Comparison of ENCODE assay signal across 8 cellular contexts in genomic region chr18:69899154-69899923, GRCh38. TPM values are rescaled to one million over a fixed set of nuclear protein-coding genes. Genes with fewer than 3 reads are reported as not detected.
A peak's percentile ranks its signal among the peaks of the same experiment; 100 is the strongest.
DNase-seq lines count a peak whose midpoint lies in the region; ATAC-seq, FAIRE-seq and TF ChIP-seq lines count a peak whose summit lies in the region.
"Not testable (repeated sequence)": the region's sequence is repeated elsewhere in the genome, so short reads cannot be mapped to it uniquely, and the experiment has no call there.

No MANE protein-coding gene starts in this region.

- CTCF ChIA-PET in T-cell (lab: Charles Lee) (interaction anchor here (0.7 to 2.2 kb wide), 4 partner anchors 36 to 60 kb away, joined by 3 to 11 read pairs (median 4); no protein-coding TSS in a partner anchor), GM12878 (lab: Yijun Ruan, JAX) (interaction anchor here (0.8 to 2.1 kb wide), 8 partner anchors 14 to 126 kb away, joined by 3 to 10 read pairs (median 6); no protein-coding TSS in a partner anchor)
- CTCF ChIA-PET in activated naive CD4-positive, alpha-beta T cell treated with anti-CD3 and anti-CD28 coated beads, Interleukin-2, amount 10 ng/mL, durations not matched to agents 7 days and 5 days (lab: Charles Lee) = interaction anchor here (1.0 to 1.9 kb wide), 5 partner anchors 10 to 59 kb away, joined by 4 to 8 read pairs (median 5); no protein-coding TSS in a partner anchor

- intact Hi-C loops in activated CD4-positive, alpha-beta T cell treated with anti-CD3 and anti-CD28 coated beads, Interleukin-2, amount 10 ng/mL, durations not matched to agents 24 days and 14 days (cut with micrococcal nuclease) = loop anchor here (2.0 to 10.0 kb wide), 2 partner anchors 15 to 295 kb away; no protein-coding TSS in a partner anchor
- intact Hi-C loops in GM12878 (cut with micrococcal nuclease; ENCODE audit: unreplicated experiment) = loop anchor here (5.0 kb wide), 2 partner anchors 173 to 293 kb away; no protein-coding TSS in a partner anchor
- intact Hi-C loops in natural killer cell (cut with micrococcal nuclease) = not testable (repeated sequence)

- peaks cover 43 to 74% (median 72%) of the 10 kb centered on the region in 3 donors for H3K4me1 Mint-ChIP-seq in T-cell
- H3K4me1 Mint-ChIP-seq in activated CD4-positive, alpha-beta T cell treated with anti-CD3 and anti-CD28 coated beads, Interleukin-2, amount 10 ng/mL, durations not matched to agents 24 days and 14 days = peaks cover 56% of the 10 kb centered on the region
- peaks cover 86% of the 10 kb centered on the region for H3K4me1 Mint-ChIP-seq in activated T-cell treated with anti-CD3 and anti-CD28 coated beads, Interleukin-2, amount 50 U/mL, for 24 hours (ENCODE audit: low read depth)
- H3K4me1 Mint-ChIP-seq in activated naive CD4-positive, alpha-beta T cell treated with anti-CD3 and anti-CD28 coated beads, Interleukin-2, amount 10 ng/mL, durations not matched to agents 7 days and 5 days = peaks cover 52% of the 10 kb centered on the region
- H3K4me1 Mint-ChIP-seq in natural killer cell = peaks cover 63 to 74% of the 10 kb centered on the region in 2 donors
- H3K4me1 Mint-ChIP-seq in stimulated activated naive CD8-positive, alpha-beta T cell treated with anti-CD3 and anti-CD28 coated beads, Interleukin-15, amount 100 ng/mL, for 72 hours = peaks cover 64% of the 10 kb centered on the region

- SMC1A ChIA-PET in GM12878 (lab: Charles Lee; ENCODE audit: uncharacterized antibody, unreplicated experiment) = interaction anchor here (0.6 to 3.0 kb wide), 23 partner anchors 9 to 295 kb away, joined by 3 to 33 read pairs (median 4); no protein-coding TSS in a partner anchor

- not testable (repeated sequence) for TF ChIP-seq EP300 in GM12878 (IDR thresholded peaks at IDR 0.05; ENCODE audit: borderline replicate concordance in 1 of 2, control insufficient read depth in 1 of 2, low read depth in 2 of 2, low read length in 2 of 2)

- not testable (repeated sequence) for H3K9me3 Mint-ChIP-seq in T-cell; activated CD4-positive, alpha-beta T cell treated with anti-CD3 and anti-CD28 coated beads, Interleukin-2, amount 10 ng/mL, durations not matched to agents 24 days and 14 days; activated T-cell treated with anti-CD3 and anti-CD28 coated beads, Interleukin-2, amount 50 U/mL, for 24 hours; activated naive CD4-positive, alpha-beta T cell treated with anti-CD3 and anti-CD28 coated beads, Interleukin-2, amount 10 ng/mL, durations not matched to agents 7 days and 5 days; natural killer cell; stimulated activated naive CD8-positive, alpha-beta T cell treated with anti-CD3 and anti-CD28 coated beads, Interleukin-15, amount 100 ng/mL, for 72 hours

- not testable (repeated sequence) for TF ChIP-seq POLR2A in GM12878 (IDR thresholded peaks at IDR 0.05; ENCODE audit: low read depth, low read length)

- H3K27ac ChIP-seq in GM12878 (ENCODE audit: control insufficient read depth, insufficient read depth) = not testable (repeated sequence)

- TF ChIP-seq CTCF in GM12878 (IDR thresholded peaks at IDR 0.05 in 2 of 3, conservative IDR thresholded peaks at IDR 0.05 in 1 of 3; ENCODE audit: control insufficient read depth in 2 of 3, extremely low read depth in 1 of 3, insufficient read depth in 1 of 3, low read depth in 3 of 3, low read length in 3 of 3); natural killer cell (IDR thresholded peaks at IDR 0.05): not testable (repeated sequence)

- H2AFZ ChIP-seq in GM12878 (ENCODE audit: control insufficient read depth, low read depth, low read length) = not testable (repeated sequence)

- H3K9ac ChIP-seq in GM12878 (ENCODE audit: control insufficient read depth, insufficient read depth, low read length) = not testable (repeated sequence)

- in situ Hi-C loops in GM12878 (cut with MboI) = not testable (repeated sequence)

- peaks cover 31% of the 10 kb centered on the region for H3K4me1 ChIP-seq in GM12878 (ENCODE audit: control insufficient read depth, insufficient read depth, low read length)

- H3K4me3 Mint-ChIP-seq in T-cell (peak overlapping the region; percentile 40 to 55 (median 51)), natural killer cell (peak overlapping the region; percentile 94)
- peak overlapping the region; percentile 56 for H3K4me3 Mint-ChIP-seq in activated CD4-positive, alpha-beta T cell treated with anti-CD3 and anti-CD28 coated beads, Interleukin-2, amount 10 ng/mL, durations not matched to agents 24 days and 14 days
- peak overlapping the region; percentile 59 for H3K4me3 Mint-ChIP-seq in activated T-cell treated with anti-CD3 and anti-CD28 coated beads, Interleukin-2, amount 50 U/mL, for 24 hours
- not testable (repeated sequence) for H3K4me3 Mint-ChIP-seq in activated naive CD4-positive, alpha-beta T cell treated with anti-CD3 and anti-CD28 coated beads, Interleukin-2, amount 10 ng/mL, durations not matched to agents 7 days and 5 days
- H3K4me3 Mint-ChIP-seq in stimulated activated naive CD8-positive, alpha-beta T cell treated with anti-CD3 and anti-CD28 coated beads, Interleukin-15, amount 100 ng/mL, for 72 hours = peak overlapping the region; percentile 63 to 74

- TF ChIP-seq RAD21 in GM12878 (IDR thresholded peaks at IDR 0.05; ENCODE audit: insufficient read depth, low read depth, low read length) = not testable (repeated sequence)

- peaks cover 6 to 14% of the 10 kb centered on the region in 2 experiments for H3K36me3 ChIP-seq in GM12878 (ENCODE audit: control insufficient read depth in 2 of 2, insufficient read depth in 2 of 2, low read length in 1 of 2)

- H3K4me3 ChIP-seq in GM12878 = not testable (repeated sequence)

- not testable (repeated sequence) for H4K20me1 ChIP-seq in GM12878 (ENCODE audit: control insufficient read depth, insufficient read depth)

- peak overlapping the region; percentile 89 to 96 for H3K27ac Mint-ChIP-seq in T-cell
- peak overlapping the region; percentile 85 for H3K27ac Mint-ChIP-seq in activated CD4-positive, alpha-beta T cell treated with anti-CD3 and anti-CD28 coated beads, Interleukin-2, amount 10 ng/mL, durations not matched to agents 24 days and 14 days
- H3K27ac Mint-ChIP-seq in activated T-cell treated with anti-CD3 and anti-CD28 coated beads, Interleukin-2, amount 50 U/mL, for 24 hours = peak overlapping the region; percentile 95
- H3K27ac Mint-ChIP-seq in activated naive CD4-positive, alpha-beta T cell treated with anti-CD3 and anti-CD28 coated beads, Interleukin-2, amount 10 ng/mL, durations not matched to agents 7 days and 5 days = peak overlapping the region; percentile 72
- peak overlapping the region; percentile 75 to 93 for H3K27ac Mint-ChIP-seq in natural killer cell
- H3K27ac Mint-ChIP-seq in stimulated activated naive CD8-positive, alpha-beta T cell treated with anti-CD3 and anti-CD28 coated beads, Interleukin-15, amount 100 ng/mL, for 72 hours = peak overlapping the region; percentile 37 to 72

- DNase-seq in GM18507 (ENCODE audit: extremely low spot score, insufficient read length, low read depth); T-cell; activated T-cell treated with anti-CD3 and anti-CD28 coated beads, Interleukin-2, amount 50 U/mL, for 24 hours; activated naive CD4-positive, alpha-beta T cell treated with anti-CD3 and anti-CD28 coated beads, Interleukin-2, amount 10 ng/mL, durations not matched to agents 7 days and 5 days; GM12878 (ENCODE audit: low read depth, low spot score); natural killer cell; stimulated activated naive CD8-positive, alpha-beta T cell treated with anti-CD3 and anti-CD28 coated beads, Interleukin-15, amount 100 ng/mL, for 72 hours: not testable (repeated sequence)
- DNase-seq in activated CD4-positive, alpha-beta T cell treated with anti-CD3 and anti-CD28 coated beads, Interleukin-2, amount 10 ng/mL, durations not matched to agents 24 days and 14 days = peak; percentile 61

- POLR2A ChIA-PET in T-cell (lab: Charles Lee) (interaction anchor here (0.6 to 0.8 kb wide), 3 partner anchors 33 to 313 kb away, joined by 3 read pairs; no protein-coding TSS in a partner anchor), GM12878 (lab: Charles Lee) (interaction anchor here (0.7 to 2.5 kb wide), 6 partner anchors 14 to 81 kb away, joined by 3 to 9 read pairs (median 6); no protein-coding TSS in a partner anchor)

- not testable (repeated sequence) for H3K9me3 ChIP-seq in GM12878 (replicated peaks; ENCODE audit: control insufficient read depth, insufficient read depth, low read length)

- H3K27me3 Mint-ChIP-seq in T-cell; activated CD4-positive, alpha-beta T cell treated with anti-CD3 and anti-CD28 coated beads, Interleukin-2, amount 10 ng/mL, durations not matched to agents 24 days and 14 days; activated T-cell treated with anti-CD3 and anti-CD28 coated beads, Interleukin-2, amount 50 U/mL, for 24 hours; activated naive CD4-positive, alpha-beta T cell treated with anti-CD3 and anti-CD28 coated beads, Interleukin-2, amount 10 ng/mL, durations not matched to agents 7 days and 5 days; natural killer cell (ENCODE audit: low read depth in 2 of 2); stimulated activated naive CD8-positive, alpha-beta T cell treated with anti-CD3 and anti-CD28 coated beads, Interleukin-15, amount 100 ng/mL, for 72 hours: not testable (repeated sequence)

- not testable (repeated sequence) for H3K4me2 ChIP-seq in GM12878 (ENCODE audit: control insufficient read depth, insufficient read depth)

- peak; percentile 26 for FAIRE-seq in GM18507 (lab: Jason Lieb, UNC)
- not testable (repeated sequence) for FAIRE-seq in GM12878 (lab: Jason Lieb, UNC)

- BruUV-seq in GM12878 (replicated peaks; lab: Mats Ljungman, UMichigan) = not testable (repeated sequence)

- H3K27me3 ChIP-seq in GM12878 (replicated peaks in 1 of 2; ENCODE audit: control insufficient read depth in 2 of 2, insufficient read depth in 2 of 2, low read length in 1 of 2) = not testable (repeated sequence)

- H3K36me3 Mint-ChIP-seq in T-cell = peaks cover 39% of the 10 kb centered on the region
- H3K36me3 Mint-ChIP-seq in activated CD4-positive, alpha-beta T cell treated with anti-CD3 and anti-CD28 coated beads, Interleukin-2, amount 10 ng/mL, durations not matched to agents 24 days and 14 days (ENCODE audit: low read depth) = peaks cover 62% of the 10 kb centered on the region
- H3K36me3 Mint-ChIP-seq in activated T-cell treated with anti-CD3 and anti-CD28 coated beads, Interleukin-2, amount 50 U/mL, for 24 hours (ENCODE audit: low read depth) = peaks cover 89% of the 10 kb centered on the region
- H3K36me3 Mint-ChIP-seq in activated naive CD4-positive, alpha-beta T cell treated with anti-CD3 and anti-CD28 coated beads, Interleukin-2, amount 10 ng/mL, durations not matched to agents 7 days and 5 days = peaks cover 58% of the 10 kb centered on the region
- H3K36me3 Mint-ChIP-seq in natural killer cell = not testable (repeated sequence)

- RAD21 ChIA-PET in GM12878 (lab: Charles Lee; ENCODE audit: unreplicated experiment) = interaction anchor here (0.8 to 2.0 kb wide), 14 partner anchors 11 to 296 kb away, joined by 3 to 26 read pairs (median 4); partner anchors contain the start of gene CD226

- WGBS in GM12878 (ENCODE audit: insufficient coverage, insufficient replicate concordance, low lambda C conversion rate, missing lambda C conversion rate) = 45% methylated on average over 4 of the region's 4 CpGs

- ATAC-seq in T-cell (replicated peaks in 1 of 4) = not testable (repeated sequence)
- ATAC-seq in GM12878 (peak; percentile 5), natural killer cell (peak in 1 of 3 donors; percentile 8)
- peak; percentile 31 for ATAC-seq in stimulated activated naive CD8-positive, alpha-beta T cell treated with anti-CD3 and anti-CD28 coated beads, Interleukin-15, amount 100 ng/mL, for 72 hours

- peaks cover 19% of the 10 kb centered on the region for H3K79me2 ChIP-seq in GM12878 (ENCODE audit: control insufficient read depth, insufficient read depth, low read length)

RNA-seq across cellular contexts. Expression of gene CD226, which starts 48.3 kb away (rescaled TPM):
- total RNA-seq in T-cell (10 to 100 TPM; 32.2 to 87.1 (median 57.4) TPM), GM12878 (2014; rRNA removed) (53.3 and 61.5 TPM in 2 replicates), GM12878 (2014; rRNA removed; fragmentation: Illumina TruSeq; extraction: Trizol) (63.9 and 68.8 TPM in 2 replicates), GM12878 (2021) (56.2 and 60.3 TPM in 2 replicates), natural killer cell (100 to 1,000 TPM; 151 to 178 (median 162) TPM)
- total RNA-seq in activated CD4-positive, alpha-beta T cell treated with anti-CD3 and anti-CD28 coated beads, Interleukin-2, amount 10 ng/mL, durations not matched to agents 24 days and 14 days = 121 and 123 TPM in 2 replicates
- 158 and 176 TPM in 2 replicates for total RNA-seq in GM12878 (2013; cell fraction: nucleolus; rRNA removed)
- polyA plus RNA-seq in GM12878 (2011; ENCODE audit: low read depth) = 24.3 TPM
- polyA plus RNA-seq in GM12878 (2011; rRNA removed) (67.2 and 84.8 TPM in 2 replicates), GM12878 (2014; fragmentation: Illumina TruSeq; extraction: Trizol) (56.6 and 62.8 TPM in 2 replicates), GM12878 (2014; fragmentation: Nextera tagmentation; extraction: Ambion mirVana) (10 to 100 TPM; 12.9 to 18.2 TPM), GM12878 (2014; rRNA removed) (38.5 and 41.3 TPM in 2 replicates), GM12878 (2016; fragmentation: Nextera tagmentation; extraction: Ambion mirVana) (10 to 100 TPM; 22.7 to 23.5 TPM)
- polyA plus RNA-seq in GM12878 (2011; cell fraction: cytosol; rRNA removed) = 28.2 and 43.4 TPM in 2 replicates
- 20.7 and 33.5 TPM in 2 replicates for polyA plus RNA-seq in GM12878 (2011; cell fraction: nucleus; rRNA removed)
- polyA plus RNA-seq in GM12878 (2012) = 40.8 and 67.0 TPM in 2 replicates
- 106 and 148 TPM in 2 replicates for polyA minus RNA-seq in GM12878 (2011; rRNA and poly(A)+ RNA removed)
- 23.1 and 25.7 TPM in 2 replicates for polyA minus RNA-seq in GM12878 (2011; cell fraction: cytosol; rRNA and poly(A)+ RNA removed)
- 29.5 and 39.7 TPM in 2 replicates for polyA minus RNA-seq in GM12878 (2011; cell fraction: nucleus; rRNA and poly(A)+ RNA removed)
